Comparison of ENCODE assay signal across 28 cellular contexts in the genomic region with DNA sequence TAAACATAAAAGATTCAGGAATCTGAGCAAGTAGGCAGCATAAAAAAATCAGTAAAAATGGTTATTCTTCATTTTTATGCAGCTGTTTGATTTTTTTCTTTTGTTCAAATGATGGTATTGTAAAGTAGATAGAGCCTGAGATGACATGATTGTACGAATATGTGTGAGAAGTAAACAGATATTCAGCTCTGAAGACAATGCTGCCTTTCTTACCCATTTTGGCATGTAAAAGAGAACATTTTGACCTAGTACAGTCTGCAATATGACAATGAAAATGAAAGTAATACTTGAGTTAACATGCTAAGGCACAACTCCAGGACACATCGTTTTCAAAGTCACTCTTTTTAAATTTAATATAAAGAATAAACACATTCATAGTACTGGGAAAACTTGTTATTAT.
DNase-seq lines count a peak whose midpoint lies in the region; ATAC-seq and TF ChIP-seq lines count a peak whose summit lies in the region.
"Had no signal": no experiment of that assay in that cellular context is flagged by ENCODE, and none has a peak within 500 bp of the region (broad histone marks: within the 10 kb centered on the region; RNA-seq: fewer than 3 reads in every experiment).

No MANE protein-coding gene starts in this region.

- TF ChIP-seq POLR2A in breast epithelium (IDR thresholded peaks at IDR 0.05): no peak

- CTCF ChIA-PET in MCF 10A (lab: Yijun Ruan, JAX): interaction anchor here (0.6 to 0.7 kb wide), 3 partner anchors 10 to 1126 kb away, joined by 3 read pairs; no protein-coding TSS in a partner anchor

- no peaks in the 10 kb centered on the region for H3K4me1 Mint-ChIP-seq in MCF 10A (ENCODE audit: insufficient read depth, unreplicated experiment)
- H3K4me1 Mint-ChIP-seq: CD14-positive monocyte had no signal

- no peak for TF ChIP-seq CTCF in MCF 10A (IDR thresholded peaks at IDR 0.05; ENCODE audit: unreplicated experiment)
- TF ChIP-seq CTCF in breast epithelium (IDR thresholded peaks at IDR 0.05): no peak

- peak overlapping the region; percentile 9 for H3K4me3 Mint-ChIP-seq in MCF 10A (ENCODE audit: unreplicated experiment)
- H3K4me3 Mint-ChIP-seq: CD14-positive monocyte had no signal

- POLR2A ChIA-PET in MCF 10A (lab: Yijun Ruan, JAX): interaction anchor here (0.7 kb wide), 3 partner anchors 1231 to 1969 kb away, joined by 3 to 4 read pairs (median 3); no protein-coding TSS in a partner anchor

- H3K36me3 ChIP-seq in breast epithelium: no peaks in the 10 kb centered on the region
- H3K36me3 ChIP-seq: right lobe of liver, upper lobe of left lung had no signal

- H3K9me3 Mint-ChIP-seq in MCF 10A (ENCODE audit: unreplicated experiment): no peaks in the 10 kb centered on the region

- BruUV-seq in MCF 10A (replicated peaks; lab: Mats Ljungman, UMichigan): no TSS peak

- no peaks in the 10 kb centered on the region for H3K9me3 ChIP-seq in breast epithelium
- H3K9me3 ChIP-seq: Caco-2, right lobe of liver, upper lobe of left lung had no signal

- no peaks in the 10 kb centered on the region for H3K36me3 Mint-ChIP-seq in MCF 10A (ENCODE audit: insufficient read depth, unreplicated experiment)
- H3K36me3 Mint-ChIP-seq: CD14-positive monocyte had no signal

- H3K27ac Mint-ChIP-seq in MCF 10A (ENCODE audit: low read depth, unreplicated experiment): peak overlapping the region; percentile 42
- H3K27ac Mint-ChIP-seq: CD14-positive monocyte had no signal

- no peaks in the 10 kb centered on the region for H3K4me1 ChIP-seq in breast epithelium
- H3K4me1 ChIP-seq: Caco-2, right lobe of liver, upper lobe of left lung had no signal

- no peaks in the 10 kb centered on the region for H3K27me3 ChIP-seq in breast epithelium
- H3K27me3 ChIP-seq: right lobe of liver, upper lobe of left lung had no signal

- H3K27me3 Mint-ChIP-seq in MCF 10A (ENCODE audit: insufficient read depth, unreplicated experiment): no peaks in the 10 kb centered on the region

- DNase-seq in MCF 10A (ENCODE audit: unreplicated experiment) (peak; percentile 3), breast epithelium (ENCODE audit: low spot score in 2 of 2) (no peak), cerebellar cortex (ENCODE audit: low spot score) (peak; percentile 20), medulla oblongata (ENCODE audit: extremely low spot score) (peak; percentile 78), cerebellum (ENCODE audit: low spot score) (no peak), Kasumi-1 (lab: John Stamatoyannopoulos, UW) (no peak)
- DNase-seq: activated CD4-positive, alpha-beta T cell treated with anti-CD3 and anti-CD28 coated beads, Interleukin-2, amount 50 U/mL, for 4 hours; activated naive CD4-positive, alpha-beta T cell; Caco-2; DMS53; effector CD8-positive, alpha-beta T cell; glutamatergic neuron; mesendoderm; NCI-H1092; NCI-H1694 treated with DMSO at 0.1 percent for 48 hours; NCI-H510A; PC-9; posterior cingulate gyrus; right lobe of liver; stimulated activated CD4-positive, alpha-beta T cell treated with anti-CD3 and anti-CD28 coated beads, Interleukin-4, amount 100 ng/mL, for 4 hours; upper lobe of left lung had no signal

- ATAC-seq in GM21619 (IDR thresholded peaks at IDR 0.05; ENCODE audit: unreplicated experiment) (no peak), HG03432 (IDR thresholded peaks at IDR 0.05; ENCODE audit: unreplicated experiment) (no peak)
- ATAC-seq: activated CD4-positive, CD25-positive, alpha-beta regulatory T cell treated with anti-CD3 and anti-CD28 coated beads, Interleukin-2, amount 50 U/mL, for 24 hours; HCT116; left lobe of liver; right lobe of liver had no signal

- H3K4me3 ChIP-seq in breast epithelium: peak overlapping the region in 1 of 3 donors; percentile 6
- H3K4me3 ChIP-seq: PC-9, right lobe of liver, upper lobe of left lung had no signal

- intact Hi-C loops in MCF 10A (cut with micrococcal nuclease) (no loop called here), breast epithelium (cut with DNase I; ENCODE audit: low total_unique reads) (no loop called here)

- peak overlapping the region in 1 of 2 donors; percentile 19 for H3K27ac ChIP-seq in breast epithelium
- H3K27ac ChIP-seq: epithelial cell of prostate, PC-9, right lobe of liver, upper lobe of left lung had no signal

Comparison
In these comparisons a context has a peak if more than half of its experiments do, and no peak if none do; other contexts are left out.
1. DNase-seq: peak in MCF 10A (single experiment), cerebellar cortex (single experiment) and medulla oblongata (single experiment); none in breast epithelium (0 of 2), cerebellum (single experiment) and Kasumi-1 (0 of 2).